In the genomic region with DNA sequence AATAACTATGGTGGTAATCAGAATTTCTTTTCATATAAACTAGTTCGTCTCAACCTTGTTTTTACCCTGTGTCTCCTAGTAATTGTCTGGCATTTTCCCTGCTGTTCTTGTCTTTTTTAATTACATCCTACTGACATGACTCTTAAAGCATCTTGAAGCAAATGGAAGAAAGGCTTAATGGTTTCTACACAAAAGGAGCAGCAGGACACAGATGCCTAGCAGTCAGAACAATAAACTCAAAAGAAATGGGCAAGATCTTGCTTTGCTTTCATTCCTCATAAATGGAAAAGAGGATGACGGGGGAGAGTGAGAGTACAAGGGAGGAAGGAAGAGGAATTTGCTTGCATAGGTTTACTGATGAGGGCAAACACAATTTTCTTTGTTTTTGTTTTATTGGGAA, we compare ENCODE assay signal across 24 cellular contexts.
DNase-seq lines count a peak whose midpoint lies in the region; ATAC-seq and TF ChIP-seq lines count a peak whose summit lies in the region.
"Had no signal": no experiment of that assay in that cellular context is flagged by ENCODE, and none has a peak within 500 bp of the region (broad histone marks: within the 10 kb centered on the region; RNA-seq: fewer than 3 reads in every experiment).

No MANE protein-coding gene starts in this region.

- H3K27me3 ChIP-seq in ectodermal cell (ENCODE audit: control insufficient read depth, insufficient read depth, low read length, poor library complexity, severe bottlenecking) (no peaks in the 10 kb centered on the region), iPS-18a (ENCODE audit: control insufficient read depth, insufficient read depth, low read length) (no peaks in the 10 kb centered on the region), spleen (replicated peaks in 1 of 7) (no peaks in the 10 kb centered on the region)
- H3K27me3 ChIP-seq: BLaER1 treated with 17β-estradiol and CSF1 and Interleukin-3, amounts not matched to agents 10 nM and 100 nM had no signal

- ATAC-seq in naive thymus-derived CD8-positive, alpha-beta T cell, result no peak
- ATAC-seq: PC-3 had no signal

- no peaks in the 10 kb centered on the region for H3K4me1 Mint-ChIP-seq in naive thymus-derived CD8-positive, alpha-beta T cell
- H3K4me1 Mint-ChIP-seq: CD4-positive, alpha-beta memory T cell had no signal

- H3K27ac ChIP-seq in ectodermal cell (ENCODE audit: insufficient read depth, low read depth, low read length, poor library complexity, severe bottlenecking) (peak overlapping the region; percentile 44), iPS-18a (ENCODE audit: low read length) (no peak overlapping the region), spleen (no peak overlapping the region)
- H3K27ac ChIP-seq: BLaER1 treated with 17β-estradiol and CSF1 and Interleukin-3, amounts not matched to agents 10 nM and 100 nM; GM23248 had no signal

- H3K27ac Mint-ChIP-seq in naive thymus-derived CD8-positive, alpha-beta T cell, result no peak overlapping the region
- H3K27ac Mint-ChIP-seq: CD4-positive, alpha-beta memory T cell had no signal

- no peak overlapping the region for H3K9ac ChIP-seq in iPS-18a (ENCODE audit: low read length)
- H3K9ac ChIP-seq: BLaER1 treated with 17β-estradiol and CSF1 and Interleukin-3, amounts not matched to agents 10 nM and 100 nM; GM23248 had no signal

- intact Hi-C loops in spleen (cut with DNase I; ENCODE audit: low total_unique reads), result no loop called here

- peaks cover 0 to 4% (median 3%) of the 10 kb centered on the region in 5 donors for H3K27me3 Mint-ChIP-seq in naive thymus-derived CD8-positive, alpha-beta T cell
- H3K27me3 Mint-ChIP-seq: CD4-positive, alpha-beta memory T cell had no signal

- POLR2A ChIA-PET in naive thymus-derived CD8-positive, alpha-beta T cell (lab: Charles Lee), result no interaction called here

- H3K4me1 ChIP-seq in ectodermal cell (ENCODE audit: control insufficient read depth, insufficient read depth, low read length), result peaks cover 17% of the 10 kb centered on the region
- peaks cover 23% of the 10 kb centered on the region for H3K4me1 ChIP-seq in iPS-18a (ENCODE audit: control insufficient read depth, low read depth, low read length)
- no peaks in the 10 kb centered on the region for H3K4me1 ChIP-seq in spleen
- H3K4me1 ChIP-seq: BLaER1 treated with 17β-estradiol and CSF1 and Interleukin-3, amounts not matched to agents 10 nM and 100 nM; Caco-2 had no signal

- H3K4me3 ChIP-seq in ectodermal cell (ENCODE audit: insufficient read depth, low read depth, low read length) (no peak overlapping the region), iPS-18a (ENCODE audit: low read length) (peak overlapping the region; percentile 29), spleen (no peak overlapping the region)
- H3K4me3 ChIP-seq: BLaER1 treated with 17β-estradiol and CSF1 and Interleukin-3, amounts not matched to agents 10 nM and 100 nM; GM23248 had no signal

- DNase-seq in NCI-H2227 (lab: John Stamatoyannopoulos, UW; ENCODE audit: unreplicated experiment) (peak; percentile 37), NCI-H446 (lab: John Stamatoyannopoulos, UW) (no peak), NCI-H187 (lab: John Stamatoyannopoulos, UW) (no peak), spleen (no peak)
- no peak for DNase-seq in naive thymus-derived CD8-positive, alpha-beta T cell
- DNase-seq: ACHN; Caco-2; CD4-positive, alpha-beta memory T cell; DND-41; GM23248; HCEC 1CT; Kasumi-1; NCI-H1048; NCI-H1417 treated with DMSO at 0.1 percent for 48 hours; NCI-H187 treated with DMSO at 0.1 percent for 48 hours; NCI-H2107; NCI-H345; NCI-H524 treated with DMSO at 0.1 percent for 48 hours; PC-3; RPMI8226; SHP77 had no signal

- H3K9me3 Mint-ChIP-seq in naive thymus-derived CD8-positive, alpha-beta T cell, result no peaks in the 10 kb centered on the region
- H3K9me3 Mint-ChIP-seq: CD4-positive, alpha-beta memory T cell had no signal

- H3K36me3 ChIP-seq in ectodermal cell (ENCODE audit: control insufficient read depth, insufficient read depth, low read length) (no peaks in the 10 kb centered on the region), iPS-18a (ENCODE audit: control insufficient read depth, low read depth, low read length) (no peaks in the 10 kb centered on the region), spleen (no peaks in the 10 kb centered on the region)
- H3K36me3 ChIP-seq: BLaER1 treated with 17β-estradiol and CSF1 and Interleukin-3, amounts not matched to agents 10 nM and 100 nM had no signal

- H3K9me3 ChIP-seq in ectodermal cell (ENCODE audit: control insufficient read depth, low read length), result no peaks in the 10 kb centered on the region
- H3K9me3 ChIP-seq in iPS-18a (ENCODE audit: control insufficient read depth, low read depth, low read length), result no peaks in the 10 kb centered on the region
- H3K9me3 ChIP-seq in spleen, result no peaks in the 10 kb centered on the region
- H3K9me3 ChIP-seq: BLaER1 treated with 17β-estradiol and CSF1 and Interleukin-3, amounts not matched to agents 10 nM and 100 nM; Caco-2 had no signal

- WGBS in ectodermal cell, 2 experiments, result 0% methylated on average over 2 of the region's 2 CpGs
- WGBS in spleen, 5 donors, result 58 to 89% (median 86%) methylated on average over 2 of the region's 2 CpGs

- no peak for TF ChIP-seq CTCF in spleen (IDR thresholded peaks at IDR 0.05 in 8 of 11, conservative IDR thresholded peaks at IDR 0.05 in 3 of 11)

- TF ChIP-seq POLR2A in spleen (IDR thresholded peaks at IDR 0.05), result no peak

- no peaks in the 10 kb centered on the region for H3K36me3 Mint-ChIP-seq in naive thymus-derived CD8-positive, alpha-beta T cell
- H3K36me3 Mint-ChIP-seq: CD4-positive, alpha-beta memory T cell had no signal

- no peak overlapping the region for H3K4me3 Mint-ChIP-seq in naive thymus-derived CD8-positive, alpha-beta T cell
- H3K4me3 Mint-ChIP-seq: CD4-positive, alpha-beta memory T cell had no signal
